23 cellular contexts compared by ENCODE assay signal in the genomic region with DNA sequence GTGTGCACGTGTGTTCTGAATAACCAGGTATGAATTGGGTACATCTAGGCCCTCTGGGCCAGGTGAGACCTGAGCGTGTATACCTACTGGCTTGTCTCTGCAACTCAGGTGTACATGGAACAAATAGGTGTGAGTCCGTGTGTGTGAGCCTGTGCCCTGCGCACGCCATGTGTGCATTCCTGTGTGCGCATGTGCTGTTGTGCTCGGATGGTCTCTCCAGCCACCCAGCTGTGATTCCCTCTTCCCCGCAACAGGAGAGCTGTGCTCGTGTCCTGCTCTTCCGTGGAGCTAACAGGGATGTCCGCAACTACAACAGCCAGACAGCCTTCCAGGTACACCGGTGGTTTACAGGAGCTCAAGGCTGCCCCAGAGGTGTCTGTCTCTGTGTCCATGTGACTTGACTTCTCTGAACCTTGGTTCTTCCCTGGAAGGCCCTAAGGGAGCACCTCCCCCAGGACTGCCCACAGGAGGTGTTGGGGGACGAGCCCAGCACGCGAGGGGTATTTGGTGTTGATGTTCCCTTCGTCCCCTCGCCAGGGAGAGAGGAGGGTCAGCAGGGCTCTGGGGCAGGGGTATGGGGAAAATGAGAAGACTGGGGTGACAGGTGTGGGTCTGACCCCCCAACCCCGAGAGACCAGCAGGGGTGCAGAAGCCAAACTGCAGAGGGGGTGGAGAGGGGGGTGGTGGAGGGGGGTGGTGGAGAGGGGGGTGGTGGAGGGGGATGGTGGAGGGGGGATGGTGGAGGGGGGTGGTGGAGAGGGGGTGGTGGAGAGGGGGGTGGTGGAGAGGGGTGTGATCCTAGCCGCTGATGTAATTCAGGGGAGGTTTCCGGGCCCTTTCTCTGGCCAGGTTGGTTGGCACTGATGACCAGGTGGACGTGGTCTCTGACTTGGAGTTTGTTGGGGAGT. TPM values are rescaled to one million over a fixed set of nuclear protein-coding genes. Genes with fewer than 3 reads are reported as not detected.
A peak's percentile ranks its signal among the peaks of the same experiment; 100 is the strongest.
DNase-seq lines count a peak whose midpoint lies in the region; ATAC-seq and TF ChIP-seq lines count a peak whose summit lies in the region.
"Had no signal": no experiment of that assay in that cellular context is flagged by ENCODE, and none has a peak within 500 bp of the region (broad histone marks: within the 10 kb centered on the region; RNA-seq: fewer than 3 reads in every experiment).

No MANE protein-coding gene starts in this region.

- DNase-seq in activated T-cell treated with anti-CD3 and anti-CD28 coated beads, Interleukin-2, amount 50 U/mL, for 24 hours: peak; percentile 11
- DNase-seq in activated T-cell treated with anti-CD3 and anti-CD28 coated beads for 4 hours (no peak), T-helper 17 cell (no peak), hepatocyte (ENCODE audit: low spot score) (peak; percentile 28), stomach (peak; percentile 16), GM10266 (ENCODE audit: extremely low spot score) (no peak), SKM-1 (lab: John Stamatoyannopoulos, UW; ENCODE audit: unreplicated experiment) (no peak)
- DNase-seq: activated gamma-delta T cell; Calu3; effector CD4-positive, alpha-beta T cell; esophagus squamous epithelium; NCI-H1417 treated with DMSO at 0.1 percent for 48 hours; NCI-H69; SJCRH30; stimulated activated CD4-positive, alpha-beta T cell treated with anti-CD3 and anti-CD28 coated beads, Interleukin-15, amount 100 ng/mL, for 24 hours; stimulated activated naive CD4-positive, alpha-beta T cell treated with Interleukin-2 at 50 U/mL for 16 hours had no signal

- no peaks in the 10 kb centered on the region for H3K79me2 ChIP-seq in hepatocyte

- TF ChIP-seq CTCF in hepatocyte (IDR thresholded peaks at IDR 0.05; ENCODE audit: poor library complexity) (no peak), stomach (IDR thresholded peaks at IDR 0.05) (no peak), GM10266 (IDR thresholded peaks at IDR 0.05; ENCODE audit: control insufficient read depth, insufficient read depth, low read depth, missing control alignments) (no peak)

- no peak for TF ChIP-seq EP300 in stomach (IDR thresholded peaks at IDR 0.05)

- peaks cover 4% of the 10 kb centered on the region for H3K9me3 Mint-ChIP-seq in activated T-cell treated with anti-CD3 and anti-CD28 coated beads, Interleukin-2, amount 50 U/mL, for 24 hours
- H3K9me3 Mint-ChIP-seq: type B pancreatic cell had no signal

- no peak for TF ChIP-seq POLR2A in stomach (IDR thresholded peaks at IDR 0.05)

- H3K9me2 ChIP-seq in hepatocyte (replicated peaks; ENCODE audit: insufficient read depth): no peaks in the 10 kb centered on the region

- no peak overlapping the region for H3K4me3 ChIP-seq in hepatocyte
- no peak overlapping the region for H3K4me3 ChIP-seq in stomach
- H3K4me3 ChIP-seq: BLaER1 treated with 17β-estradiol and CSF1 and Interleukin-3, amounts not matched to agents 10 nM and 100 nM; esophagus squamous epithelium; left lung; SJCRH30 had no signal

- H3K4me1 Mint-ChIP-seq in activated T-cell treated with anti-CD3 and anti-CD28 coated beads, Interleukin-2, amount 50 U/mL, for 24 hours (ENCODE audit: low read depth): no peaks in the 10 kb centered on the region
- no peaks in the 10 kb centered on the region for H3K4me1 Mint-ChIP-seq in T-helper 17 cell

- no peaks in the 10 kb centered on the region for H3K27me3 ChIP-seq in hepatocyte
- H3K27me3 ChIP-seq in stomach: peaks cover 0 to 30% (median 4%) of the 10 kb centered on the region in 3 donors
- H3K27me3 ChIP-seq: BLaER1 treated with 17β-estradiol and CSF1 and Interleukin-3, amounts not matched to agents 10 nM and 100 nM; left lung; SJCRH30 had no signal

- H3K4me1 ChIP-seq in hepatocyte (ENCODE audit: insufficient read depth) (no peaks in the 10 kb centered on the region), stomach (peaks cover 0 to 4% (median 0%) of the 10 kb centered on the region in 4 donors)
- H3K4me1 ChIP-seq: SJCRH30 had no signal

- H3K36me3 ChIP-seq in hepatocyte (replicated peaks; ENCODE audit: insufficient read depth, low read depth) (no peaks in the 10 kb centered on the region), stomach (no peaks in the 10 kb centered on the region)
- H3K36me3 ChIP-seq: left lung, SJCRH30 had no signal

- intact Hi-C loops in stomach (cut with DNase I; ENCODE audit: low total_unique reads): no loop called here

- peaks cover 5% of the 10 kb centered on the region for H3K27me3 Mint-ChIP-seq in activated T-cell treated with anti-CD3 and anti-CD28 coated beads, Interleukin-2, amount 50 U/mL, for 24 hours
- peaks cover 11% of the 10 kb centered on the region for H3K27me3 Mint-ChIP-seq in T-helper 17 cell

- H3K4me2 ChIP-seq in hepatocyte: no peak overlapping the region
- H3K4me2 ChIP-seq: BLaER1 treated with 17β-estradiol and CSF1 and Interleukin-3, amounts not matched to agents 10 nM and 100 nM had no signal

- H3K4me3 Mint-ChIP-seq in activated T-cell treated with anti-CD3 and anti-CD28 coated beads, Interleukin-2, amount 50 U/mL, for 24 hours: no peak overlapping the region
- H3K4me3 Mint-ChIP-seq in T-helper 17 cell: peak overlapping the region; percentile 71
- H3K4me3 Mint-ChIP-seq: type B pancreatic cell had no signal

- no peak for ATAC-seq in T-helper 17 cell
- no peak for ATAC-seq in HG03354 (IDR thresholded peaks at IDR 0.05; ENCODE audit: poor library complexity, severe bottlenecking, unreplicated experiment)
- ATAC-seq: left lung had no signal

- H3K27ac ChIP-seq in hepatocyte (no peak overlapping the region), stomach (no peak overlapping the region)
- H3K27ac ChIP-seq: BLaER1 treated with 17β-estradiol and CSF1 and Interleukin-3, amounts not matched to agents 10 nM and 100 nM; left lung; SJCRH30 had no signal

- no peaks in the 10 kb centered on the region for H3K9me3 ChIP-seq in T-helper 17 cell (ENCODE audit: control insufficient read depth, low read length, poor library complexity, severe bottlenecking)
- H3K9me3 ChIP-seq in hepatocyte (ENCODE audit: low read depth): no peaks in the 10 kb centered on the region
- H3K9me3 ChIP-seq in stomach: no peaks in the 10 kb centered on the region
- H3K9me3 ChIP-seq: esophagus squamous epithelium, left lung, SJCRH30 had no signal

- no peaks in the 10 kb centered on the region for H4K20me1 ChIP-seq in hepatocyte (ENCODE audit: insufficient read depth, poor library complexity, severe bottlenecking)

- 96% methylated on average over 18 of the region's 21 CpGs for WGBS in hepatocyte (ENCODE audit: low lambda C conversion rate, missing lambda C conversion rate)
- WGBS in stomach, 5 donors: 88 to 93% (median 92%) methylated on average over 18 to 21 of the region's 21 CpGs

- no peaks in the 10 kb centered on the region for H3K36me3 Mint-ChIP-seq in activated T-cell treated with anti-CD3 and anti-CD28 coated beads, Interleukin-2, amount 50 U/mL, for 24 hours (ENCODE audit: low read depth)
- H3K36me3 Mint-ChIP-seq in T-helper 17 cell (ENCODE audit: low read depth): no peaks in the 10 kb centered on the region

- no peak overlapping the region for H2AFZ ChIP-seq in hepatocyte

- peak overlapping the region; percentile 52 for H3K27ac Mint-ChIP-seq in activated T-cell treated with anti-CD3 and anti-CD28 coated beads, Interleukin-2, amount 50 U/mL, for 24 hours
- H3K27ac Mint-ChIP-seq in T-helper 17 cell: no peak overlapping the region
- H3K27ac Mint-ChIP-seq: type B pancreatic cell had no signal

RNA-seq across cellular contexts. Expression of a gene that starts 10.7 kb away (rescaled TPM):
- total RNA-seq in T-helper 17 cell (under 1 TPM in 1 of 2 donors, not detected in 1; 0.07 TPM), hepatocyte (2.4 and 2.9 TPM in 2 replicates), stomach (10 to 100 TPM in 2 of 5 donors, 1 to 10 TPM in 3; 2.5 to 31.2 (median 7.6) TPM)
- polyA plus RNA-seq in hepatocyte (1.9 and 2.6 TPM in 2 replicates), stomach (1 to 10 TPM; 3.2 to 5.4 (median 3.4) TPM)

RNA-seq across cellular contexts. Expression of a gene that starts 54.7 kb away (rescaled TPM):
- not detected for total RNA-seq in T-helper 17 cell
- total RNA-seq in hepatocyte: not detected in 2 replicates
- not detected in 2 replicates for polyA plus RNA-seq in hepatocyte
- total RNA-seq in stomach: under 1 TPM in 1 of 5 donors, not detected in 4; 0.37 TPM
- polyA plus RNA-seq in stomach: under 1 TPM in 2 of 3 donors, not detected in 1; 0.19 to 0.23 TPM
- total RNA-seq: A673; Calu3; esophagus squamous epithelium; H4; SJCRH30; T-helper 2 cell treated with Interferon-gamma antibody and Interleukin-4, amounts not matched to agents 100 ng/mL and 5 ng/mL, for 36 hours had no signal

RNA-seq across cellular contexts. Expression of a gene that starts 55.4 kb away (rescaled TPM):
- total RNA-seq in T-helper 17 cell (10 to 100 TPM; 59.4 to 64.0 TPM), hepatocyte (26.2 and 31.3 TPM in 2 replicates), stomach (10 to 100 TPM in 4 of 5 donors, 1 to 10 TPM in 1; 7.7 to 88.1 (median 46.8) TPM)
- polyA plus RNA-seq in hepatocyte (20.6 and 29.2 TPM in 2 replicates), stomach (10 to 100 TPM; 27.0 to 45.7 (median 41.2) TPM)

Comparison
In these comparisons a context has a peak if more than half of its experiments do, and no peak if none do; other contexts are left out.
1. DNase-seq: peak in activated T-cell treated with anti-CD3 and anti-CD28 coated beads, Interleukin-2, amount 50 U/mL, for 24 hours (single experiment), hepatocyte (single experiment) and stomach (single experiment); none in activated T-cell treated with anti-CD3 and anti-CD28 coated beads for 4 hours (single experiment), T-helper 17 cell (0 of 3), GM10266 (single experiment) and SKM-1 (single experiment).